Comparison of ENCODE assay signal across 1 cellular context in the genomic region with DNA sequence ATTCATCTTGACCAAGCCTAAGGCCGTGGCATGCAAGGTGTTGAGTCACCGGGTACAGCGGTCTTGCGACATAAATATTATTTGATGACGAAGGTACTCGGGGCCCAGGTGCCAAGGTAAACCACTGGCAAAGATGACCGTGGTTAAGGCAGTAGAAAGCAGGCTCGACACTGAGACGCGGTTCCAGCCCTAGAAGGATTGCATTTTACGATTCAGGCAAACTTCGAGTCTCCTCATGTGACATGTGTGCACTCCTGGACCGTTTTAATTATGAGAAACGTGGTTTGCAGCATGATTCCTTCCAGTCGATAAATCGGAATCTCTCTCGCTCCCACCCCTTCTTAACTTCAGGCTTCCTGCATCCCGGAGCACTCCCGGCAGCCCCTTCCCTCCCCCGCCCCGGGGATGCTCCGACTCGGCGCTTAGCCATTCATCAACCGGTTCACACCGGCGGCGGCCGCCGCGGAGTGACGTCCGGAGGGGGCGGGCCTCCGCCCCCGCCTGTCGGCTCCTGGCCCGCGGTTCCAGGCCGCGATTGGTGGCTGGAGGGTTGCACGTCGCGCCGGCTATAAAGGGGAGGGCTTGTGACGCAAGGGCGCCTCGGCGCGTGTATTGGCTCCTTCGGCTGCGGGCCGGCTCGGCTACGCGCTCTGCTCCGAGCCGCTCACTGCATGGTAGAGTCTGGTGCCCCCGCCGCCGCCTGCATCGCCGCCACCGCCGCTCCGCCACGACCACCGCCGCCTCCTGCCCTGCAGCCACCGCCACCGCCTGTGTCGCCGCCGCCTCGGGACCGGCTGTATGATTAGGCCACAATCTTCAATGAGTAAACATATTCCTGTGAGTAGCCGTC.
TF ChIP-seq lines count a peak whose summit lies in the region.

A gene (plus strand): TSS at position 598 of the 850 bp plus-strand sequence.
A gene (plus strand): TSS at position 598 of the 850 bp plus-strand sequence. CDS start 4,401 bp downstream, outside the sequence.

TF ChIP-seq in HEK293, 187 proteins besides CTCF, POLR2A, EP300 and RAD21 (continued from another document):
- TF ChIP-seq, protein P1, sequence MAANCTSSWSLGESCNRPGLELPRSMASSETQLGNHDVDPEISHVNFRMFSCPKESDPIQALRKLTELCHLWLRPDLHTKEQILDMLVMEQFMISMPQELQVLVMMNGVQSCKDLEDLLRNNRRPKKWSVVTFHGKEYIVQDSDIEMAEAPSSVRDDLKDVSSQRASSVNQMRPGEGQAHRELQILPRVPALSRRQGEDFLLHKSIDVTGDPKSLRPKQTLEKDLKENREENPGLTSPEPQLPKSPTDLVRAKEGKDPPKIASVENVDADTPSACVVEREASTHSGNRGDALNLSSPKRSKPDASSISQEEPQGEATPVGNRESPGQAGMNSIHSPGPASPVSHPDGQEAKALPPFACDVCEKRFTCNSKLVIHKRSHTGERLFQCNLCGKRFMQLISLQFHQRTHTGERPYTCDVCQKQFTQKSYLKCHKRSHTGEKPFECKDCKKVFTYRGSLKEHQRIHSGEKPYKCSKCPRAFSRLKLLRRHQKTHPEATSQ (tag by site-specific recombination; IDR thresholded peaks at IDR 0.05) = no peak
- TF ChIP-seq ZNF2 (tag by site-specific recombination; IDR thresholded peaks at IDR 0.05) = peak; percentile 82
- TF ChIP-seq ZNF596 (tag by site-specific recombination; IDR thresholded peaks at IDR 0.05) = peak; percentile 70
- peak; percentile 70 for TF ChIP-seq ZNF549 (tag by site-specific recombination; IDR thresholded peaks at IDR 0.05)
- peak; percentile 84; the same call in 1 of the 2 replicates for TF ChIP-seq ZNF76 (tag by site-specific recombination; IDR thresholded peaks at IDR 0.05; ENCODE audit: borderline replicate concordance, low read depth)
- peak; percentile 79 for TF ChIP-seq ZFP69B (tag by site-specific recombination; IDR thresholded peaks at IDR 0.05)
- TF ChIP-seq, protein P2, sequence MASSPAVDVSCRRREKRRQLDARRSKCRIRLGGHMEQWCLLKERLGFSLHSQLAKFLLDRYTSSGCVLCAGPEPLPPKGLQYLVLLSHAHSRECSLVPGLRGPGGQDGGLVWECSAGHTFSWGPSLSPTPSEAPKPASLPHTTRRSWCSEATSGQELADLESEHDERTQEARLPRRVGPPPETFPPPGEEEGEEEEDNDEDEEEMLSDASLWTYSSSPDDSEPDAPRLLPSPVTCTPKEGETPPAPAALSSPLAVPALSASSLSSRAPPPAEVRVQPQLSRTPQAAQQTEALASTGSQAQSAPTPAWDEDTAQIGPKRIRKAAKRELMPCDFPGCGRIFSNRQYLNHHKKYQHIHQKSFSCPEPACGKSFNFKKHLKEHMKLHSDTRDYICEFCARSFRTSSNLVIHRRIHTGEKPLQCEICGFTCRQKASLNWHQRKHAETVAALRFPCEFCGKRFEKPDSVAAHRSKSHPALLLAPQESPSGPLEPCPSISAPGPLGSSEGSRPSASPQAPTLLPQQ (tag by site-specific recombination; IDR thresholded peaks at IDR 0.05) = peak; percentile 55
- TF ChIP-seq SP3 (tag by site-specific recombination; IDR thresholded peaks at IDR 0.05) = peak; percentile 87
- no peak; the same call in 1 of the 2 replicates for TF ChIP-seq TRIM28 (IDR thresholded peaks at IDR 0.05; ENCODE audit: borderline replicate concordance, low read length)
- TF ChIP-seq GLIS1 (tag by site-specific recombination; IDR thresholded peaks at IDR 0.05) = peak; percentile 54
- TF ChIP-seq ZEB2 (tag by site-specific recombination; IDR thresholded peaks at IDR 0.05) = peak; percentile 98
- peak; percentile 83 for TF ChIP-seq KLF9 (tag by site-specific recombination; IDR thresholded peaks at IDR 0.05; ENCODE audit: low read depth)
- peak; percentile 24; the same call in 1 of the 2 replicates for TF ChIP-seq YY1 (tag by site-specific recombination; IDR thresholded peaks at IDR 0.05)
- TF ChIP-seq, protein P3, sequence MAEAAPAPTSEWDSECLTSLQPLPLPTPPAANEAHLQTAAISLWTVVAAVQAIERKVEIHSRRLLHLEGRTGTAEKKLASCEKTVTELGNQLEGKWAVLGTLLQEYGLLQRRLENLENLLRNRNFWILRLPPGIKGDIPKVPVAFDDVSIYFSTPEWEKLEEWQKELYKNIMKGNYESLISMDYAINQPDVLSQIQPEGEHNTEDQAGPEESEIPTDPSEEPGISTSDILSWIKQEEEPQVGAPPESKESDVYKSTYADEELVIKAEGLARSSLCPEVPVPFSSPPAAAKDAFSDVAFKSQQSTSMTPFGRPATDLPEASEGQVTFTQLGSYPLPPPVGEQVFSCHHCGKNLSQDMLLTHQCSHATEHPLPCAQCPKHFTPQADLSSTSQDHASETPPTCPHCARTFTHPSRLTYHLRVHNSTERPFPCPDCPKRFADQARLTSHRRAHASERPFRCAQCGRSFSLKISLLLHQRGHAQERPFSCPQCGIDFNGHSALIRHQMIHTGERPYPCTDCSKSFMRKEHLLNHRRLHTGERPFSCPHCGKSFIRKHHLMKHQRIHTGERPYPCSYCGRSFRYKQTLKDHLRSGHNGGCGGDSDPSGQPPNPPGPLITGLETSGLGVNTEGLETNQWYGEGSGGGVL (tag by site-specific recombination; IDR thresholded peaks at IDR 0.05) = peak; percentile 75
- peak; percentile 11; the same call in 1 of the 2 replicates for TF ChIP-seq ZNF16 (tag by site-specific recombination; IDR thresholded peaks at IDR 0.05; ENCODE audit: low read depth)
- TF ChIP-seq KLF1 (tag by site-specific recombination; IDR thresholded peaks at IDR 0.05) = peak; percentile 52
- TF ChIP-seq ZXDB (tag by site-specific recombination; IDR thresholded peaks at IDR 0.05) = peak; percentile 62; the same call in 1 of the 2 replicates
- peak; percentile 96 for TF ChIP-seq IKZF3 (tag by site-specific recombination; IDR thresholded peaks at IDR 0.05)
